ENCODE assay signal across 19 cellular contexts in the genomic region with DNA sequence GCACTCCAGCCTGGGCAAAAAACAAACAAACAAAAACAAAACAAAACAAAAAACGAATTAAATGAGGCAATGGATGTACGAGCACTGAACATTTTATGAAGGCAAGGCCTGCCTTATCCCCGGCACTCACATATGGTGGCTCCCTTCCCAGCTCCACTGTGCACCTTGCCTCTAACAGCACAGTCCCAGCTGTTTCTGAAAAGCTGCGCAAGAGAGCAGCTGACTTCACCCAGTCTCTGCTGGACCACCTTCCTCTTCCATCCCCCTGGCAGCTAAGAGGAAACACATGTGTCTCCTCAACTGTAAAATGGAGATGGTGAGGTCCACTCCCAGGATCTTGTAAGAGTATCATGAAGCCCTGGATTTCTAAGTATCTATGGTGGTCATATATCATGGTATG.
DNase-seq lines count a peak whose midpoint lies in the region; ATAC-seq and TF ChIP-seq lines count a peak whose summit lies in the region.
"Had no signal": no experiment of that assay in that cellular context is flagged by ENCODE, and none has a peak within 500 bp of the region (broad histone marks: within the 10 kb centered on the region; RNA-seq: fewer than 3 reads in every experiment).

No MANE protein-coding gene starts in this region.

- H3K9me3 ChIP-seq in right atrium auricular region (no peaks in the 10 kb centered on the region), heart left ventricle (no peaks in the 10 kb centered on the region), sigmoid colon (no peaks in the 10 kb centered on the region)
- H3K9me3 ChIP-seq: BE2C, Caco-2 had no signal

- H3K4me1 ChIP-seq in right atrium auricular region, result peaks cover 0 to 30% of the 10 kb centered on the region in 2 donors
- peaks cover 0 to 26% (median 12%) of the 10 kb centered on the region in 12 donors for H3K4me1 ChIP-seq in heart left ventricle
- H3K4me1 ChIP-seq in sigmoid colon, result peaks cover 0 to 22% (median 0%) of the 10 kb centered on the region in 4 donors
- H3K4me1 ChIP-seq: BE2C had no signal

- TF ChIP-seq POLR2A in heart left ventricle (IDR thresholded peaks at IDR 0.05) (no peak), sigmoid colon (IDR thresholded peaks at IDR 0.05) (no peak)

- ATAC-seq in Right ventricle myocardium superior (ENCODE audit: poor library complexity) (peak; percentile 38), heart left ventricle (peak in 3 of 4 donors; percentile 47 to 74 (median 59)), SK-N-SH treated with all-trans-retinoic acid at 6 μM for 48 hours (no peak), HG03045 (IDR thresholded peaks at IDR 0.05; ENCODE audit: unreplicated experiment) (no peak)
- ATAC-seq: GM12878, K562 had no signal

- no peak overlapping the region for H3K4me3 ChIP-seq in right atrium auricular region
- H3K4me3 ChIP-seq in heart left ventricle, result no peak overlapping the region
- no peak overlapping the region for H3K4me3 ChIP-seq in sigmoid colon
- H3K4me3 ChIP-seq: GM12878, K562 had no signal

- no peak for TF ChIP-seq EP300 in sigmoid colon (IDR thresholded peaks at IDR 0.05)

- no peaks in the 10 kb centered on the region for H3K27me3 ChIP-seq in right atrium auricular region
- no peaks in the 10 kb centered on the region for H3K27me3 ChIP-seq in heart left ventricle
- H3K27me3 ChIP-seq in sigmoid colon, result no peaks in the 10 kb centered on the region
- H3K27me3 ChIP-seq: BE2C had no signal

- TF ChIP-seq CTCF in right atrium auricular region (IDR thresholded peaks at IDR 0.05) (no peak), heart left ventricle (IDR thresholded peaks at IDR 0.05) (no peak), sigmoid colon (IDR thresholded peaks at IDR 0.05) (no peak)

- H3K36me3 ChIP-seq in right atrium auricular region (no peaks in the 10 kb centered on the region), heart left ventricle (no peaks in the 10 kb centered on the region), sigmoid colon (no peaks in the 10 kb centered on the region)
- H3K36me3 ChIP-seq: BE2C had no signal

- H3K27ac ChIP-seq in right atrium auricular region (no peak overlapping the region), heart left ventricle (peak overlapping the region in 7 of 12 donors; percentile 27 to 72 (median 55)), sigmoid colon (peak overlapping the region; percentile 46 to 68 (median 57))

- intact Hi-C loops in Right ventricle myocardium superior (cut with DNase I) (no loop called here), heart left ventricle (cut with DNase I) (no loop called here), sigmoid colon (cut with DNase I) (no loop called here)

- DNase-seq in Right ventricle myocardium superior, result no peak
- no peak for DNase-seq in right atrium auricular region (ENCODE audit: low spot score)
- peak in 4 of 5 donors; percentile 11 to 68 (median 40) for DNase-seq in heart left ventricle
- peak; percentile 79 for DNase-seq in sigmoid colon
- DNase-seq in NCI-H82 treated with DMSO at 0.1 percent for 48 hours (lab: John Stamatoyannopoulos, UW; ENCODE audit: unreplicated experiment), result no peak
- DNase-seq: BE2C; CD4-positive, alpha-beta T cell; EL; GOT3; NCI-H1105; NCI-H2081 treated with DMSO at 0.1 percent for 48 hours; NCI-H510A; NCI-H748 treated with DMSO at 0.1 percent for 48 hours; SIG-M5 had no signal

- WGBS in heart left ventricle, 4 donors, result 75 to 80% (median 78%) methylated on average over 4 of the region's 4 CpGs
- WGBS in sigmoid colon, 2 donors, result 81 to 83% methylated on average over 4 of the region's 4 CpGs

TF ChIP-seq in SK-N-SH treated with all-trans-retinoic acid at 6 μM for 48 hours, 23 proteins besides CTCF, POLR2A, EP300 and RAD21:
- TF ChIP-seq ISL1 (CRISPR knock-in tag; IDR thresholded peaks at IDR 0.05), result no peak
- no peak for TF ChIP-seq BACH2 (CRISPR knock-in tag; IDR thresholded peaks at IDR 0.05; ENCODE audit: borderline replicate concordance)
- TF ChIP-seq ZNF8 (CRISPR knock-in tag; IDR thresholded peaks at IDR 0.05), result no peak
- TF ChIP-seq SNAI2 (CRISPR knock-in tag; IDR thresholded peaks at IDR 0.05), result no peak
- TF ChIP-seq ZNF70 (CRISPR knock-in tag; IDR thresholded peaks at IDR 0.05), result no peak
- TF ChIP-seq, protein P1, sequence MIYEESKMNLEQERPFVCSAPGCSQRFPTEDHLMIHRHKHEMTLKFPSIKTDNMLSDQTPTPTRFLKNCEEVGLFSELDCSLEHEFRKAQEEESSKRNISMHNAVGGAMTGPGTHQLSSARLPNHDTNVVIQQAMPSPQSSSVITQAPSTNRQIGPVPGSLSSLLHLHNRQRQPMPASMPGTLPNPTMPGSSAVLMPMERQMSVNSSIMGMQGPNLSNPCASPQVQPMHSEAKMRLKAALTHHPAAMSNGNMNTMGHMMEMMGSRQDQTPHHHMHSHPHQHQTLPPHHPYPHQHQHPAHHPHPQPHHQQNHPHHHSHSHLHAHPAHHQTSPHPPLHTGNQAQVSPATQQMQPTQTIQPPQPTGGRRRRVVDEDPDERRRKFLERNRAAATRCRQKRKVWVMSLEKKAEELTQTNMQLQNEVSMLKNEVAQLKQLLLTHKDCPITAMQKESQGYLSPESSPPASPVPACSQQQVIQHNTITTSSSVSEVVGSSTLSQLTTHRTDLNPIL (CRISPR knock-in tag; IDR thresholded peaks at IDR 0.05; ENCODE audit: low read depth), result no peak
- no peak for TF ChIP-seq GLIS3 (CRISPR knock-in tag; IDR thresholded peaks at IDR 0.05)
- TF ChIP-seq ZNF565 (CRISPR knock-in tag; conservative IDR thresholded peaks at IDR 0.05; ENCODE audit: low read depth), result no peak
- TF ChIP-seq PPARA (CRISPR knock-in tag; IDR thresholded peaks at IDR 0.05; ENCODE audit: borderline replicate concordance), result no peak
- no peak for TF ChIP-seq TOX (CRISPR knock-in tag; IDR thresholded peaks at IDR 0.05; ENCODE audit: borderline replicate concordance)
- no peak for TF ChIP-seq ZC3H10 (CRISPR knock-in tag; IDR thresholded peaks at IDR 0.05)
- no peak for TF ChIP-seq ARNTL (CRISPR knock-in tag; IDR thresholded peaks at IDR 0.05; ENCODE audit: borderline replicate concordance, low read depth)

Comparison
In these comparisons a context has a peak if more than half of its experiments do, and no peak if none do; other contexts are left out.
1. DNase-seq: peak in heart left ventricle (4 of 5) and sigmoid colon (single experiment); none in Right ventricle myocardium superior (single experiment), right atrium auricular region (single experiment) and NCI-H82 treated with DMSO at 0.1 percent for 48 hours (single experiment).
2. H3K27ac ChIP-seq: peak in heart left ventricle (7 of 12) and sigmoid colon (4 of 4); none in right atrium auricular region (0 of 2).
3. ATAC-seq: peak in Right ventricle myocardium superior (single experiment) and heart left ventricle (3 of 4); none in SK-N-SH treated with all-trans-retinoic acid at 6 μM for 48 hours (single experiment) and HG03045 (single experiment).